In the genomic region with DNA sequence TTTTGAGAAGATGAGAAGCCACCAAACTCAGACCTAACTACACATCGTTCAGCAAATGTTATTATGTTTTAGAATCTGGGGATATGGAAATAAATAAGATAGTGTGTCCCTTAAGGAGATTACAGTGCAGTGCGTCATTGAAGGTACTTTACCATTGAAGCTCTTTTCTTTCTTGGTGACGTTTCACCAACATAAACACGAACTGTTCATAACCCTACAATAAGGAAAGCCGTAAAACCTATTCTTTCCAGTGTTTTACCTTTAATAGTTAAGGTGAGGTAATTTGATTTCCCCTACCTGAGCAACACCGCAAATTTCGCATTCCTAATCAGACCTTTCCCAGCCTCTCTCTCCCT, we compare ENCODE assay signal across 8 cellular contexts. TPM values are rescaled to one million over a fixed set of nuclear protein-coding genes. Genes with fewer than 3 reads are reported as not detected.
DNase-seq lines count a peak whose midpoint lies in the region; ATAC-seq and TF ChIP-seq lines count a peak whose summit lies in the region.

No MANE protein-coding gene starts in this region.

- POLR2A ChIA-PET in CD4-positive, alpha-beta T cell (lab: Charles Lee), result interaction anchor here (0.7 to 4.3 kb wide), 13 partner anchors 35 to 998 kb away, joined by 3 to 74 read pairs (median 6); a partner anchor contains a TSS

- no peak for DNase-seq in CD4-positive, alpha-beta T cell
- DNase-seq in adrenal gland (no peak), lung (ENCODE audit: low spot score) (no peak), mucosa of gallbladder (ENCODE audit: low spot score) (no peak), glomerular visceral epithelial cell (ENCODE audit: extremely low spot score) (no peak), D341Med (ENCODE audit: low spot score) (no peak)
- DNase-seq in activated CD4-positive, CD25-positive, alpha-beta regulatory T cell (lab: John Stamatoyannopoulos, UW), result no peak

- H3K36me3 ChIP-seq in adrenal gland (replicated peaks in 1 of 2), result peaks cover 0 to 12% of the 10 kb centered on the region in 2 donors
- H3K36me3 ChIP-seq in lung (ENCODE audit: control insufficient read depth in 2 of 2, insufficient read depth in 2 of 2, low read length in 2 of 2), result peaks cover 0 to 3% of the 10 kb centered on the region in 2 donors

- intact Hi-C loops in CD4-positive, alpha-beta T cell (cut with DNase I, micrococcal nuclease), result loop anchor here (1.0 to 10.0 kb wide), 7 partner anchors 36 to 670 kb away; a partner anchor contains a TSS
- intact Hi-C loops in adrenal gland (cut with DNase I), result no loop called here

- CTCF ChIA-PET in CD4-positive, alpha-beta T cell (lab: Charles Lee), result interaction anchor here (1.0 to 1.6 kb wide), 3 partner anchors 9 to 57 kb away, joined by 3 to 5 read pairs (median 3); no protein-coding TSS in a partner anchor

- peaks cover 31% of the 10 kb centered on the region for H3K4me1 Mint-ChIP-seq in CD4-positive, alpha-beta T cell (ENCODE audit: low read depth)

- TF ChIP-seq CTCF in CD4-positive, alpha-beta T cell (IDR thresholded peaks at IDR 0.05), result no peak
- TF ChIP-seq CTCF in adrenal gland (IDR thresholded peaks at IDR 0.05), result peak in 1 of 6 experiments; percentile 7
- TF ChIP-seq CTCF in lung (IDR thresholded peaks at IDR 0.05; ENCODE audit: control extremely low read depth, extremely low read depth), result no peak

- H3K36me3 Mint-ChIP-seq in CD4-positive, alpha-beta T cell (ENCODE audit: low read depth), result peaks cover 51% of the 10 kb centered on the region

- H3K27me3 ChIP-seq in CD4-positive, alpha-beta T cell (ENCODE audit: control insufficient read depth, insufficient read depth, low read length), result no peaks in the 10 kb centered on the region
- H3K27me3 ChIP-seq in adrenal gland, result no peaks in the 10 kb centered on the region
- no peaks in the 10 kb centered on the region for H3K27me3 ChIP-seq in lung (ENCODE audit: control insufficient read depth, insufficient read depth)

- peak overlapping the region; percentile 94 for H3K27ac ChIP-seq in CD4-positive, alpha-beta T cell (ENCODE audit: low read depth, low read length)
- peak overlapping the region in 2 of 5 donors; percentile 79 to 90 for H3K27ac ChIP-seq in adrenal gland
- peak overlapping the region in 1 of 2 donors; percentile 9 for H3K27ac ChIP-seq in lung (ENCODE audit: low read depth in 1 of 2, low read length in 1 of 2)

- TF ChIP-seq POLR2A in adrenal gland (IDR thresholded peaks at IDR 0.05), result no peak

- ATAC-seq in CD4-positive, alpha-beta T cell (ENCODE audit: poor library complexity), result peak; percentile 33
- ATAC-seq in HG02623 (IDR thresholded peaks at IDR 0.05; ENCODE audit: unreplicated experiment), result peak; percentile 1
- no peak for ATAC-seq in lung (ENCODE audit: insufficient read depth, low FRiP score)

- H3K4me1 ChIP-seq in adrenal gland (replicated peaks in 1 of 2) (peaks cover 9 to 21% of the 10 kb centered on the region in 2 donors), lung (ENCODE audit: control insufficient read depth in 2 of 2, insufficient read depth in 2 of 2, low read length in 2 of 2) (peaks cover 1 to 4% of the 10 kb centered on the region in 2 donors)

- H3K9me3 Mint-ChIP-seq in CD4-positive, alpha-beta T cell, result no peaks in the 10 kb centered on the region

- 17 to 28% (median 26%) methylated on average over 7 of the region's 7 CpGs for WGBS in adrenal gland, 4 donors
- 18 to 25% methylated on average over 7 of the region's 7 CpGs for WGBS in lung, 2 donors

- H3K9me3 ChIP-seq in CD4-positive, alpha-beta T cell (ENCODE audit: control insufficient read depth, low read length), result no peaks in the 10 kb centered on the region
- H3K9me3 ChIP-seq in adrenal gland (replicated peaks in 1 of 3), result no peaks in the 10 kb centered on the region
- no peaks in the 10 kb centered on the region for H3K9me3 ChIP-seq in lung (ENCODE audit: control insufficient read depth in 2 of 2, insufficient read depth in 1 of 2, low read length in 1 of 2)

- no peaks in the 10 kb centered on the region for H3K27me3 Mint-ChIP-seq in CD4-positive, alpha-beta T cell

- H3K4me3 Mint-ChIP-seq in CD4-positive, alpha-beta T cell, result peak overlapping the region; percentile 99

- peak overlapping the region in 3 of 4 donors; percentile 19 to 88 (median 80) for H3K4me3 ChIP-seq in adrenal gland
- H3K4me3 ChIP-seq in lung, result peak overlapping the region; percentile 74

- peak overlapping the region; percentile 97 for H3K27ac Mint-ChIP-seq in CD4-positive, alpha-beta T cell

RNA-seq across cellular contexts. Expression of a gene that starts 0.8 kb away (rescaled TPM):
- 100 to 1,000 TPM in 1 of 2 experiments, 10 to 100 TPM in 1; 97.1 to 101 TPM for total RNA-seq in CD4-positive, alpha-beta T cell
- 10 to 100 TPM in 7 of 8 donors, 1 to 10 TPM in 1; 6.6 to 19.4 (median 17.1) TPM for total RNA-seq in adrenal gland
- 10 to 100 TPM; 12.9 to 22.9 (median 18.5) TPM for polyA plus RNA-seq in adrenal gland
- total RNA-seq in lung, result 10 to 100 TPM; 19.5 to 88.2 TPM
- 10 to 100 TPM in 1 of 2 donors, 1 to 10 TPM in 1; 5.1 to 12.1 TPM for polyA plus RNA-seq in lung
- total RNA-seq in mucosa of gallbladder, result 20.6 TPM

Comparison
In these comparisons a context has a peak if more than half of its experiments do, and no peak if none do; other contexts are left out.
1. intact Hi-C loops: an anchor here in CD4-positive, alpha-beta T cell (1.0 to 10.0 kb wide); none called in adrenal gland.